34 cellular contexts compared by ENCODE assay signal in the genomic region with DNA sequence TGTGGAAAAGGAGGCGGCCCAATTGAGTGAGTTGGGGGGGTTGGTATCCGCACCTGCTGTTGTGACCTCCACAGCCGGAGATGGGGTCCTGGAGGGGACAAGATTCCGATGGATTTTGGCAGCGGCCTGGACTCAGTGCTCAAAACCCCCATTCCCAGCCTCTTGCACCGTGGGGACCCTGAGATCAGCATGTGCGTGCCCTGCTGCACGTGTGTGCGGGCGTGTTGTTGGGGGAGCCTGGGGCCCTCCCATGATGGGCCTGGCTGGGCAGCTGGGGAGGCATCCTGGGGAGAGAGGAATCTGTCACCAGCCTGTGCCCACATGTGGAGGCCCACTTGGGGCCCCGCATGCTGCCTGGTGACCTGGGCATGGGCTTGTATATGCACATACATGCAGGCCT. TPM values are rescaled to one million over a fixed set of nuclear protein-coding genes. Genes with fewer than 3 reads are reported as not detected.
"Had no signal": no experiment of that assay in that cellular context is flagged by ENCODE, and none has a peak within 500 bp of the region (broad histone marks: within the 10 kb centered on the region; RNA-seq: fewer than 3 reads in every experiment).

No MANE protein-coding gene starts in this region.

- H3K4me3 ChIP-seq: adrenal gland, body of pancreas, MG63, Peyer's patch had no signal

- H3K27ac Mint-ChIP-seq: activated CD4-positive, alpha-beta T cell treated with anti-CD3 and anti-CD28 coated beads, Interleukin-2, amount 10 ng/mL, durations not matched to agents 24 days and 14 days; activated CD8-positive, alpha-beta T cell treated with anti-CD3 and anti-CD28 coated beads, Interleukin-2, amount 10 ng/mL, durations not matched to agents 7 days and 5 days; activated naive CD4-positive, alpha-beta T cell treated with anti-CD3 and anti-CD28 coated beads for 36 hours; activated naive CD4-positive, alpha-beta T cell treated with anti-CD3 and anti-CD28 coated beads, Interleukin-2, amount 50 U/mL, for 72 hours; activated T-helper 1 cell treated with anti-CD3 and anti-CD28 coated beads, Interleukin-12 subunit alpha, Interleukin-12 subunit beta, Interleukin-2, Interleukin-4 antibody, amounts not matched to agents 30 ng/mL and 10 ng/mL and 1 ng/mL, durations not matched to agents 14 hours and 24 hours and 36 hours had no signal

- H3K9me3 ChIP-seq: adrenal gland, body of pancreas, MG63, Peyer's patch had no signal

- H3K36me3 ChIP-seq: adrenal gland, MG63, Peyer's patch had no signal

- DNase-seq: activated CD4-positive, alpha-beta T cell treated with anti-CD3 and anti-CD28 coated beads, Interleukin-2, amount 10 ng/mL, durations not matched to agents 24 days and 14 days; activated CD4-positive, alpha-beta T cell treated with anti-CD3 and anti-CD28 coated beads, Interleukin-2, amount 50 U/mL, for 48 hours; activated CD8-positive, alpha-beta T cell treated with anti-CD3 and anti-CD28 coated beads, Interleukin-2, amount 10 ng/mL, durations not matched to agents 7 days and 5 days; activated gamma-delta T cell treated with Interleukin-2 at 50 U/mL for 16 hours; activated naive CD4-positive, alpha-beta T cell treated with anti-CD3 and anti-CD28 coated beads for 36 hours; activated T-cell treated with anti-CD3 and anti-CD28 coated beads for 4 hours; activated T-cell treated with anti-CD3 and anti-CD28 coated beads, Interleukin-2, amount 50 U/mL, for 4 hours; adrenal gland; body of pancreas; caudate nucleus; cerebellar nuclear complex; Kasumi-1; KG1; MG63; NCI-H1048; NCI-H1105 treated with DMSO at 0.1 percent for 48 hours; NCI-H1436; NCI-H1694; NCI-H1930; NCI-H2081 treated with DMSO at 0.1 percent for 48 hours; NCI-H345; NCI-H524 treated with DMSO at 0.1 percent for 48 hours; PC-3; Peyer's patch; RPMI8226; SIG-M5; SW 1271; T1000 had no signal

- H3K27ac ChIP-seq: adrenal gland, body of pancreas, Peyer's patch had no signal

- H3K9me3 Mint-ChIP-seq: activated CD4-positive, alpha-beta T cell treated with anti-CD3 and anti-CD28 coated beads, Interleukin-2, amount 10 ng/mL, durations not matched to agents 24 days and 14 days; activated naive CD4-positive, alpha-beta T cell treated with anti-CD3 and anti-CD28 coated beads for 36 hours; activated naive CD4-positive, alpha-beta T cell treated with anti-CD3 and anti-CD28 coated beads, Interleukin-2, amount 50 U/mL, for 72 hours; activated T-cell treated with anti-CD3 and anti-CD28 coated beads, Interleukin-2, amount 50 U/mL, for 4 hours; activated T-helper 1 cell treated with anti-CD3 and anti-CD28 coated beads, Interleukin-12 subunit alpha, Interleukin-12 subunit beta, Interleukin-2, Interleukin-4 antibody, amounts not matched to agents 30 ng/mL and 10 ng/mL and 1 ng/mL, durations not matched to agents 14 hours and 24 hours and 36 hours had no signal

- H3K36me3 Mint-ChIP-seq: activated naive CD4-positive, alpha-beta T cell treated with anti-CD3 and anti-CD28 coated beads, Interleukin-2, amount 50 U/mL, for 72 hours had no signal

- H3K4me3 Mint-ChIP-seq: activated CD4-positive, alpha-beta T cell treated with anti-CD3 and anti-CD28 coated beads, Interleukin-2, amount 10 ng/mL, durations not matched to agents 24 days and 14 days; activated CD8-positive, alpha-beta T cell treated with anti-CD3 and anti-CD28 coated beads, Interleukin-2, amount 10 ng/mL, durations not matched to agents 7 days and 5 days; activated naive CD4-positive, alpha-beta T cell treated with anti-CD3 and anti-CD28 coated beads for 36 hours; activated T-cell treated with anti-CD3 and anti-CD28 coated beads, Interleukin-2, amount 50 U/mL, for 4 hours; activated T-helper 1 cell treated with anti-CD3 and anti-CD28 coated beads, Interleukin-12 subunit alpha, Interleukin-12 subunit beta, Interleukin-2, Interleukin-4 antibody, amounts not matched to agents 30 ng/mL and 10 ng/mL and 1 ng/mL, durations not matched to agents 14 hours and 24 hours and 36 hours had no signal

- H3K27me3 ChIP-seq: MG63 had no signal

RNA-seq across cellular contexts. Expression of gene CNTFR, which starts 14.9 kb away (rescaled TPM):
- total RNA-seq: activated CD4-positive, alpha-beta T cell treated with anti-CD3 and anti-CD28 coated beads, Interleukin-2, amount 10 ng/mL, durations not matched to agents 24 days and 14 days; activated CD8-positive, alpha-beta T cell treated with anti-CD3 and anti-CD28 coated beads, Interleukin-2, amount 10 ng/mL, durations not matched to agents 7 days and 5 days; activated naive CD4-positive, alpha-beta T cell treated with anti-CD3 and anti-CD28 coated beads for 36 hours; activated T-helper 1 cell treated with anti-CD3 and anti-CD28 coated beads, Interleukin-12 subunit alpha, Interleukin-12 subunit beta, Interleukin-2, Interleukin-4 antibody, amounts not matched to agents 30 ng/mL and 10 ng/mL and 1 ng/mL, durations not matched to agents 14 hours and 24 hours and 36 hours; bronchial epithelial cell; NCI-H460; PC-3; T-helper 1 cell treated with Interleukin-12 subunit alpha and Interleukin-12 subunit beta and Interleukin-4 antibody, amounts not matched to agents 30 ng/mL and 1 ng/mL, for 36 hours; T-helper 2 cell treated with Interferon-gamma antibody and Interleukin-4, amounts not matched to agents 100 ng/mL and 5 ng/mL, for 36 hours had no signal

RNA-seq across cellular contexts. Expression of gene ENHO, which starts 51.8 kb away (rescaled TPM):
- total RNA-seq: activated CD4-positive, alpha-beta T cell treated with anti-CD3 and anti-CD28 coated beads, Interleukin-2, amount 10 ng/mL, durations not matched to agents 24 days and 14 days; activated CD8-positive, alpha-beta T cell treated with anti-CD3 and anti-CD28 coated beads, Interleukin-2, amount 10 ng/mL, durations not matched to agents 7 days and 5 days; activated T-cell treated with anti-CD3 and anti-CD28 coated beads, Interleukin-2, amount 50 U/mL, for 4 hours; activated T-helper 1 cell treated with anti-CD3 and anti-CD28 coated beads, Interleukin-12 subunit alpha, Interleukin-12 subunit beta, Interleukin-2, Interleukin-4 antibody, amounts not matched to agents 30 ng/mL and 10 ng/mL and 1 ng/mL, durations not matched to agents 14 hours and 24 hours and 36 hours; bronchial epithelial cell; NCI-H460; T-helper 2 cell treated with Interferon-gamma antibody and Interleukin-4, amounts not matched to agents 100 ng/mL and 5 ng/mL, for 36 hours had no signal

RNA-seq across cellular contexts. Expression of gene ARID3C, which starts 54.2 kb away (rescaled TPM):
- total RNA-seq: activated T-cell treated with anti-CD3 and anti-CD28 coated beads, Interleukin-2, amount 50 U/mL, for 4 hours; adrenal gland; body of pancreas; NCI-H460; PC-3 had no signal
- polyA plus RNA-seq: adrenal gland had no signal
